12 cellular contexts compared by ENCODE assay signal in genomic region chr12:3728686-3729085, GRCh38. TPM values are rescaled to one million over a fixed set of nuclear protein-coding genes. Genes with fewer than 3 reads are reported as not detected.
DNase-seq lines count a peak whose midpoint lies in the region; ATAC-seq and TF ChIP-seq lines count a peak whose summit lies in the region.
"Had no signal": no experiment of that assay in that cellular context is flagged by ENCODE, and none has a peak within 500 bp of the region (broad histone marks: within the 10 kb centered on the region; RNA-seq: fewer than 3 reads in every experiment).

No MANE protein-coding gene starts in this region.

- intact Hi-C loops in activated CD8-positive, alpha-beta T cell treated with anti-CD3 and anti-CD28 coated beads for 36 hours (cut with micrococcal nuclease) = no loop called here

- H3K27me3 Mint-ChIP-seq in activated CD8-positive, alpha-beta memory T cell treated with anti-CD3 and anti-CD28 coated beads, Interleukin-2, amount 10 ng/mL, durations not matched to agents 7 days and 5 days = no peaks in the 10 kb centered on the region
- H3K27me3 Mint-ChIP-seq in activated CD8-positive, alpha-beta T cell treated with anti-CD3 and anti-CD28 coated beads for 36 hours = no peaks in the 10 kb centered on the region

- no peak for TF ChIP-seq CTCF in activated CD8-positive, alpha-beta T cell treated with anti-CD3 and anti-CD28 coated beads for 36 hours (IDR thresholded peaks at IDR 0.05)

- H3K36me3 Mint-ChIP-seq in activated CD8-positive, alpha-beta memory T cell treated with anti-CD3 and anti-CD28 coated beads, Interleukin-2, amount 10 ng/mL, durations not matched to agents 7 days and 5 days = peaks cover 82% of the 10 kb centered on the region
- peaks cover 62% of the 10 kb centered on the region for H3K36me3 Mint-ChIP-seq in activated CD8-positive, alpha-beta T cell treated with anti-CD3 and anti-CD28 coated beads for 36 hours (ENCODE audit: low read depth)

- peak overlapping the region; percentile 96 for H3K27ac Mint-ChIP-seq in activated CD8-positive, alpha-beta memory T cell treated with anti-CD3 and anti-CD28 coated beads, Interleukin-2, amount 10 ng/mL, durations not matched to agents 7 days and 5 days
- peak overlapping the region; percentile 85 for H3K27ac Mint-ChIP-seq in activated CD8-positive, alpha-beta T cell treated with anti-CD3 and anti-CD28 coated beads for 36 hours

- in situ Hi-C loops in G401 (cut with HindIII; ENCODE audit: low sequenced_read_pairs) = no loop called here

- H3K4me3 Mint-ChIP-seq in activated CD8-positive, alpha-beta memory T cell treated with anti-CD3 and anti-CD28 coated beads, Interleukin-2, amount 10 ng/mL, durations not matched to agents 7 days and 5 days = peak overlapping the region; percentile 61
- no peak overlapping the region for H3K4me3 Mint-ChIP-seq in activated CD8-positive, alpha-beta T cell treated with anti-CD3 and anti-CD28 coated beads for 36 hours

- peaks cover 49% of the 10 kb centered on the region for H3K4me1 Mint-ChIP-seq in activated CD8-positive, alpha-beta memory T cell treated with anti-CD3 and anti-CD28 coated beads, Interleukin-2, amount 10 ng/mL, durations not matched to agents 7 days and 5 days
- H3K4me1 Mint-ChIP-seq in activated CD8-positive, alpha-beta T cell treated with anti-CD3 and anti-CD28 coated beads for 36 hours (ENCODE audit: low read depth) = peaks cover 36% of the 10 kb centered on the region

- peak; percentile 90 for DNase-seq in activated CD8-positive, alpha-beta memory T cell treated with anti-CD3 and anti-CD28 coated beads, Interleukin-2, amount 10 ng/mL, durations not matched to agents 7 days and 5 days
- DNase-seq in activated CD8-positive, alpha-beta memory T cell treated with anti-CD3 and anti-CD28 coated beads, Interleukin-2, amount 50 U/mL, for 4 hours = no peak
- DNase-seq in activated CD8-positive, alpha-beta T cell treated with anti-CD3 and anti-CD28 coated beads for 36 hours = peak; percentile 65
- peak; percentile 17 for DNase-seq in stimulated activated naive CD8-positive, alpha-beta T cell treated with anti-CD3 and anti-CD28 coated beads, Interleukin-15, Interleukin-2, amounts not matched to agents 100 U/mL and 50 U/mL, for 24 hours
- DNase-seq in NCI-H345 (lab: John Stamatoyannopoulos, UW) = no peak
- no peak for DNase-seq in G401 (ENCODE audit: low spot score)
- DNase-seq in GM19240 (ENCODE audit: insufficient read length, low spot score) = no peak
- DNase-seq: foreskin keratinocyte, H7, midbrain had no signal

- H3K9me3 Mint-ChIP-seq in activated CD8-positive, alpha-beta memory T cell treated with anti-CD3 and anti-CD28 coated beads, Interleukin-2, amount 10 ng/mL, durations not matched to agents 7 days and 5 days (ENCODE audit: low read depth) = peaks cover 5% of the 10 kb centered on the region
- H3K9me3 Mint-ChIP-seq in activated CD8-positive, alpha-beta T cell treated with anti-CD3 and anti-CD28 coated beads for 36 hours = peaks cover 3% of the 10 kb centered on the region

- CTCF ChIA-PET in activated CD8-positive, alpha-beta memory T cell treated with anti-CD3 and anti-CD28 coated beads, Interleukin-2, amount 10 ng/mL, durations not matched to agents 7 days and 5 days (lab: Charles Lee) = interaction anchor here (0.9 to 3.5 kb wide), 8 partner anchors 14 to 548 kb away, joined by 3 to 59 read pairs (median 4); partner anchors contain the start of gene CRACR2A
- CTCF ChIA-PET in activated CD8-positive, alpha-beta T cell treated with anti-CD3 and anti-CD28 coated beads for 36 hours (lab: Charles Lee) = interaction anchor here (1.1 to 1.6 kb wide), 4 partner anchors 12 to 429 kb away, joined by 3 to 6 read pairs (median 4); no protein-coding TSS in a partner anchor

- POLR2A ChIA-PET in activated CD8-positive, alpha-beta T cell treated with anti-CD3 and anti-CD28 coated beads for 36 hours (lab: Charles Lee) = interaction anchor here (0.7 to 2.5 kb wide), 5 partner anchors 16 to 24 kb away, joined by 3 to 11 read pairs (median 8); partner anchors contain the start of gene CRACR2A

- ATAC-seq in activated CD8-positive, alpha-beta memory T cell treated with anti-CD3 and anti-CD28 coated beads, Interleukin-2, amount 10 ng/mL, durations not matched to agents 7 days and 5 days = peak; percentile 77
- ATAC-seq in HG03457 (IDR thresholded peaks at IDR 0.05; ENCODE audit: unreplicated experiment) = peak; percentile 30
- peak; percentile 64 for ATAC-seq in activated CD8-positive, alpha-beta T cell treated with anti-CD3 and anti-CD28 coated beads for 36 hours
- peak; percentile 35 for ATAC-seq in stimulated activated naive CD8-positive, alpha-beta T cell treated with anti-CD3 and anti-CD28 coated beads, Interleukin-15, Interleukin-2, amounts not matched to agents 100 U/mL and 50 U/mL, for 24 hours
- ATAC-seq: foreskin keratinocyte, Panc1 had no signal

RNA-seq across cellular contexts. Expression of gene CRACR2A, which starts 24.2 kb away (rescaled TPM):
- 10 to 100 TPM; 36.5 to 52.0 TPM for total RNA-seq in activated CD8-positive, alpha-beta memory T cell treated with anti-CD3 and anti-CD28 coated beads, Interleukin-2, amount 10 ng/mL, durations not matched to agents 7 days and 5 days
- 10 to 100 TPM; 21.2 to 24.7 TPM for total RNA-seq in activated CD8-positive, alpha-beta T cell treated with anti-CD3 and anti-CD28 coated beads for 36 hours
- not detected in 2 replicates for total RNA-seq in G401 (2014; rRNA removed; shearing (Covaris generic))

Comparison
In these comparisons a context has a peak if more than half of its experiments do, and no peak if none do; other contexts are left out.
1. DNase-seq: peak in activated CD8-positive, alpha-beta memory T cell treated with anti-CD3 and anti-CD28 coated beads, Interleukin-2, amount 10 ng/mL, durations not matched to agents 7 days and 5 days (single experiment), activated CD8-positive, alpha-beta T cell treated with anti-CD3 and anti-CD28 coated beads for 36 hours (single experiment) and stimulated activated naive CD8-positive, alpha-beta T cell treated with anti-CD3 and anti-CD28 coated beads, Interleukin-15, Interleukin-2, amounts not matched to agents 100 U/mL and 50 U/mL, for 24 hours (single experiment); none in activated CD8-positive, alpha-beta memory T cell treated with anti-CD3 and anti-CD28 coated beads, Interleukin-2, amount 50 U/mL, for 4 hours (single experiment), NCI-H345 (single experiment), G401 (single experiment) and GM19240 (single experiment).
2. RNA of gene CRACR2A, which starts 24.2 kb away (total RNA-seq): 36.5 to 52.0 TPM in activated CD8-positive, alpha-beta memory T cell treated with anti-CD3 and anti-CD28 coated beads, Interleukin-2, amount 10 ng/mL, durations not matched to agents 7 days and 5 days and 21.2 to 24.7 TPM in activated CD8-positive, alpha-beta T cell treated with anti-CD3 and anti-CD28 coated beads for 36 hours; not detected in G401; every median in the first group is over 10 times any median in the second.
3. Peak in every context shown above with its lines, with median percentiles within 50 percentile points of each other: ATAC-seq.